ENCODE assay signal across 1 cellular context in genomic region chr10:46090258-46090812, GRCh38.
TF ChIP-seq lines count a peak whose summit lies in the region.

No MANE protein-coding gene starts in this region.

TF ChIP-seq in HepG2, 621 proteins besides CTCF, POLR2A, EP300 and RAD21 (continued from another document):
- TF ChIP-seq PAXIP1 (CRISPR knock-in tag; conservative IDR thresholded peaks at IDR 0.05): peak; percentile 39; the same call in 1 of the 2 replicates
- TF ChIP-seq ZBTB20 (CRISPR knock-in tag; IDR thresholded peaks at IDR 0.05; ENCODE audit: borderline replicate concordance, low read depth): no peak
- no peak for TF ChIP-seq TP53 (CRISPR knock-in tag; conservative IDR thresholded peaks at IDR 0.05)
- TF ChIP-seq NRL (CRISPR knock-in tag; IDR thresholded peaks at IDR 0.05; ENCODE audit: borderline replicate concordance): 0 out of 2 replicates have a peak, but pooled peaks have one; percentile 24
- TF ChIP-seq HNF4A (CRISPR knock-in tag; IDR thresholded peaks at IDR 0.05): peak; percentile 51; the same call in 1 of the 2 replicates
- TF ChIP-seq HMG20A (CRISPR knock-in tag; IDR thresholded peaks at IDR 0.05; ENCODE audit: borderline replicate concordance): no peak
- TF ChIP-seq ZNF251 (CRISPR knock-in tag; IDR thresholded peaks at IDR 0.05): no peak
- TF ChIP-seq RBAK (CRISPR knock-in tag; IDR thresholded peaks at IDR 0.05): no peak
- TF ChIP-seq TCF12 (IDR thresholded peaks at IDR 0.05): no peak
- no peak for TF ChIP-seq TCF12 (CRISPR knock-in tag; IDR thresholded peaks at IDR 0.05)
- TF ChIP-seq SAP130 (CRISPR knock-in tag; IDR thresholded peaks at IDR 0.05; ENCODE audit: low read depth): 0 out of 2 replicates have a peak, but pooled peaks have one; percentile 15
- TF ChIP-seq DDIT3 (CRISPR knock-in tag; IDR thresholded peaks at IDR 0.05): no peak
- TF ChIP-seq ZNF275 (CRISPR knock-in tag; IDR thresholded peaks at IDR 0.05; ENCODE audit: borderline replicate concordance): no peak
